Comparison of ENCODE assay signal across 1 cellular context in genomic region chr11:64846998-64847666, GRCh38.
A peak's percentile ranks its signal among the peaks of the same experiment; 100 is the strongest.
TF ChIP-seq lines count a peak whose summit lies in the region.

No MANE protein-coding gene starts in this region.

TF ChIP-seq in HepG2, 621 proteins besides CTCF, POLR2A, EP300 and RAD21 (continued from another document and continues in another):
- no peak for TF ChIP-seq PAXIP1 (CRISPR knock-in tag; conservative IDR thresholded peaks at IDR 0.05)
- no peak for TF ChIP-seq POLR2AphosphoS5 (IDR thresholded peaks at IDR 0.05; ENCODE audit: low read depth, low read length)
- TF ChIP-seq ATF3 (CRISPR knock-in tag; IDR thresholded peaks at IDR 0.05): no peak
- TF ChIP-seq NFRKB (IDR thresholded peaks at IDR 0.05): no peak
- peak; percentile 75; the same call in 1 of the 2 replicates for TF ChIP-seq ZBTB7B (CRISPR knock-in tag; IDR thresholded peaks at IDR 0.05)
- no peak for TF ChIP-seq ZNF839 (CRISPR knock-in tag; IDR thresholded peaks at IDR 0.05; ENCODE audit: borderline replicate concordance)
- no peak for TF ChIP-seq ZNF333 (CRISPR knock-in tag; IDR thresholded peaks at IDR 0.05; ENCODE audit: borderline replicate concordance)
- no peak for TF ChIP-seq THAP7 (CRISPR knock-in tag; IDR thresholded peaks at IDR 0.05)
- TF ChIP-seq IKZF5 (CRISPR knock-in tag; IDR thresholded peaks at IDR 0.05): peak; percentile 69; the same call in 1 of the 2 replicates
- TF ChIP-seq MYNN (CRISPR knock-in tag; IDR thresholded peaks at IDR 0.05; ENCODE audit: low read depth): no peak
- peak; percentile 63; the same call in 1 of the 2 replicates for TF ChIP-seq SMAD1 (CRISPR knock-in tag; IDR thresholded peaks at IDR 0.05; ENCODE audit: borderline replicate concordance, low read depth)
- TF ChIP-seq ZNF142 (CRISPR knock-in tag; IDR thresholded peaks at IDR 0.05): no peak
- no peak for TF ChIP-seq ZNF468 (CRISPR knock-in tag; IDR thresholded peaks at IDR 0.05)
- no peak for TF ChIP-seq FOXM1 (CRISPR knock-in tag; IDR thresholded peaks at IDR 0.05)
- peak; percentile 72; the same call in 1 of the 2 replicates for TF ChIP-seq ZNF619 (CRISPR knock-in tag; IDR thresholded peaks at IDR 0.05)
- no peak for TF ChIP-seq TFDP1 (CRISPR knock-in tag; IDR thresholded peaks at IDR 0.05; ENCODE audit: borderline replicate concordance)
- TF ChIP-seq TOPORS (CRISPR knock-in tag; IDR thresholded peaks at IDR 0.05): no peak
- no peak for TF ChIP-seq CAMTA2 (CRISPR knock-in tag; IDR thresholded peaks at IDR 0.05; ENCODE audit: borderline replicate concordance)
- no peak for TF ChIP-seq TBP (CRISPR knock-in tag; IDR thresholded peaks at IDR 0.05)
- no peak for TF ChIP-seq STAT6 (CRISPR knock-in tag; IDR thresholded peaks at IDR 0.05; ENCODE audit: borderline replicate concordance)
- no peak for TF ChIP-seq ATM (IDR thresholded peaks at IDR 0.05; ENCODE audit: borderline replicate concordance)
- TF ChIP-seq CHD4 (IDR thresholded peaks at IDR 0.05; ENCODE audit: borderline replicate concordance, low read length): no peak
- no peak for TF ChIP-seq SMARCC2 (IDR thresholded peaks at IDR 0.05)
- no peak for TF ChIP-seq ZNF264 (CRISPR knock-in tag; IDR thresholded peaks at IDR 0.05)
- TF ChIP-seq ZNF10 (CRISPR knock-in tag; IDR thresholded peaks at IDR 0.05; ENCODE audit: borderline replicate concordance, low read depth): no peak
- TF ChIP-seq ZNF382 (CRISPR knock-in tag; IDR thresholded peaks at IDR 0.05; ENCODE audit: borderline replicate concordance): no peak
- no peak for TF ChIP-seq ZSCAN29 (CRISPR knock-in tag; conservative IDR thresholded peaks at IDR 0.05)
- no peak for TF ChIP-seq GATAD1 (CRISPR knock-in tag; IDR thresholded peaks at IDR 0.05)
- TF ChIP-seq ZZZ3 (CRISPR knock-in tag; IDR thresholded peaks at IDR 0.05; ENCODE audit: borderline replicate concordance): no peak
- TF ChIP-seq ZNF816 (CRISPR knock-in tag; IDR thresholded peaks at IDR 0.05; ENCODE audit: borderline replicate concordance): no peak
- no peak for TF ChIP-seq MZF1 (CRISPR knock-in tag; IDR thresholded peaks at IDR 0.05; ENCODE audit: borderline replicate concordance)
- peak in 1 of 2 experiments; percentile 86; a peak in 1 of 4 replicates for TF ChIP-seq KLF16 (CRISPR knock-in tag; IDR thresholded peaks at IDR 0.05)
- TF ChIP-seq ZNF318 (CRISPR knock-in tag; IDR thresholded peaks at IDR 0.05): no peak
- TF ChIP-seq ZNF879 (CRISPR knock-in tag; IDR thresholded peaks at IDR 0.05): no peak
- no peak for TF ChIP-seq TCF7L2 (IDR thresholded peaks at IDR 0.05; ENCODE audit: low read depth, low read length)
- TF ChIP-seq ZNF44 (CRISPR knock-in tag; IDR thresholded peaks at IDR 0.05): no peak
- no peak for TF ChIP-seq ZNF484 (CRISPR knock-in tag; IDR thresholded peaks at IDR 0.05; ENCODE audit: borderline replicate concordance, low read depth)
